In the genomic region with DNA sequence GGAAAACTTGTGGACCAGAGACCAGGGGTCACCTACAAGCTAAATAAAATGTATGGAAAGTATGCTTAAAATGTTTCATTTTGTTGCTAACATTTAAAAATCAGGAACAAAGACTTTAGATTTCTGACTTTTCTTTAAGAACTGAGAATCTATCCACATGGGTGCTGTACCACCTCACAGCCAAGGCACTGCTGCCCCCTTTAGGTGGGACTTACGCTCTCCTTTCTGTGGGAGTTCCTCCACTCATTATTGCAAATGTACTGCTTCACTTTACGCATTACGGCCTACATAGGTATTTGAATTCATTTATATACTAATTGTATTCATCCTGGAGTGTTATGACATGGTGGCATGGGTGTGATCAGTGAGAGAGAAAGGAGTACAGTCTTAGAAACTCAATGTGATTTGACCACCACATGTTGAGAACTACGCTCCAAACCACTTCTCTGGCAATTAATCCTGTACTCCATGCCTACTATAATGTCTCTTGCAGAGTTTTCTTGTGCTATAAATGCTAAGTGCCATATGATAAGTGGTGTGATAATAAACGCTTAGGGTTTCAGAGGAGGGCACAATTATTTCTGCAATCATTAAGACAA, we compare ENCODE assay signal across 8 cellular contexts.
DNase-seq lines count a peak whose midpoint lies in the region; ATAC-seq and TF ChIP-seq lines count a peak whose summit lies in the region.

No MANE protein-coding gene starts in this region.

- no peak overlapping the region for H3K9ac ChIP-seq in OCI-LY1 (ENCODE audit: low read length)

- no peaks in the 10 kb centered on the region for H3K36me3 ChIP-seq in OCI-LY1 (ENCODE audit: insufficient read depth, low read length)

- no peaks in the 10 kb centered on the region for H3K9me3 ChIP-seq in OCI-LY1 (ENCODE audit: low read length)

- H3K4me3 ChIP-seq in OCI-LY1 (ENCODE audit: low read depth, low read length, poor library complexity, severe bottlenecking) = no peak overlapping the region

- no peak overlapping the region for H3K4me2 ChIP-seq in OCI-LY1 (ENCODE audit: low read length)

- H3K27me3 ChIP-seq in OCI-LY1 (ENCODE audit: insufficient read depth, low read length) = no peaks in the 10 kb centered on the region

- TF ChIP-seq CTCF in OCI-LY1 (IDR thresholded peaks at IDR 0.05; ENCODE audit: low read length) = peak; percentile 89

- no peaks in the 10 kb centered on the region for H3K4me1 ChIP-seq in OCI-LY1 (ENCODE audit: insufficient read depth, low read length, severe bottlenecking)

- H2AFZ ChIP-seq in OCI-LY1 (ENCODE audit: low read length) = no peak overlapping the region

- H3K79me2 ChIP-seq in OCI-LY1 (ENCODE audit: insufficient read depth, low read length) = no peaks in the 10 kb centered on the region

- no peaks in the 10 kb centered on the region for H3F3A ChIP-seq in OCI-LY1 (ENCODE audit: insufficient read depth, low read length)

- ATAC-seq in HG02642 (IDR thresholded peaks at IDR 0.05; ENCODE audit: poor library complexity, unreplicated experiment) (peak; percentile 72), GM21381 (IDR thresholded peaks at IDR 0.05; ENCODE audit: unreplicated experiment) (no peak)

- H3K9me2 ChIP-seq in OCI-LY1 (ENCODE audit: low read depth, low read length) = no peaks in the 10 kb centered on the region

- DNase-seq in NCI-H345 (lab: John Stamatoyannopoulos, UW) = peak; percentile 24
- DNase-seq in NCI-H345 treated with DMSO at 0.1 percent for 48 hours (lab: John Stamatoyannopoulos, UW; ENCODE audit: unreplicated experiment) = no peak
- peak; percentile 71 for DNase-seq in activated effector memory CD4-positive, alpha-beta T cell treated with anti-CD3 and anti-CD28 coated beads, Interleukin-2, amount 50 U/mL, for 16 hours
- peak; percentile 12 for DNase-seq in iPS DF 19.7 (ENCODE audit: low read depth, low spot score)
- DNase-seq in stimulated activated CD4-positive, alpha-beta T cell treated with anti-CD3 and anti-CD28 coated beads, Interleukin-4, amount 100 ng/mL, for 1 hour = peak; percentile 48

- H4K20me1 ChIP-seq in OCI-LY1 (ENCODE audit: insufficient read depth, low read length) = no peaks in the 10 kb centered on the region

- H3K27ac ChIP-seq in OCI-LY1 (ENCODE audit: low read depth, low read length, poor library complexity, severe bottlenecking) = no peak overlapping the region
